Comparison of ENCODE assay signal across 28 cellular contexts in genomic region chr14:93991649-93992048, GRCh38. TPM values are rescaled to one million over a fixed set of nuclear protein-coding genes. Genes with fewer than 3 reads are reported as not detected.
"Had no signal": no experiment of that assay in that cellular context is flagged by ENCODE, and none has a peak within 500 bp of the region (broad histone marks: within the 10 kb centered on the region; RNA-seq: fewer than 3 reads in every experiment).

No MANE protein-coding gene starts in this region.

- FAIRE-seq: pancreas had no signal

- ATAC-seq: heart right ventricle; left lung; natural killer cell treated with Interleukin-12 subunit alpha and Interleukin-12 subunit beta and Interleukin-15 and Interleukin-18, amount 100 ng/mL, for 72 hours; pancreas; sciatic nerve had no signal

- H3K9me3 ChIP-seq: colonic mucosa, heart right ventricle, left lung, pancreas, prostate gland had no signal

- DNase-seq: caudate nucleus; colonic mucosa; effector CD8-positive, alpha-beta T cell; foreskin melanocyte; heart right ventricle; hypothalamus; islet precursor cell; left lung; mesenchymal stem cell; midbrain; occipital lobe; pancreas; retina; stimulated activated CD4-positive, alpha-beta T cell treated with anti-CD3 and anti-CD28 coated beads, Interleukin-2, amount 100 ng/mL, for 24 hours; stimulated activated CD4-positive, alpha-beta T cell treated with anti-CD3 and anti-CD28 coated beads, Interleukin-4, amount 100 ng/mL, for 4 hours; stimulated activated naive CD8-positive, alpha-beta T cell treated with anti-CD3 and anti-CD28 coated beads, Interleukin-15, Interleukin-2, amounts not matched to agents 100 U/mL and 50 U/mL, for 24 hours; trophoblast cell had no signal

- H3K4me3 ChIP-seq: colonic mucosa, heart right ventricle, left lung, lung, pancreas, prostate gland had no signal

- H3K9me3 Mint-ChIP-seq: natural killer cell treated with Interleukin-12 subunit alpha and Interleukin-12 subunit beta and Interleukin-15 and Interleukin-18, amount 100 ng/mL, for 72 hours had no signal

- H3K36me3 Mint-ChIP-seq: natural killer cell treated with Interleukin-12 subunit alpha and Interleukin-12 subunit beta and Interleukin-15 and Interleukin-18, amount 100 ng/mL, for 72 hours had no signal

- H3K4me3 Mint-ChIP-seq: natural killer cell treated with Interleukin-12 subunit alpha and Interleukin-12 subunit beta and Interleukin-15 and Interleukin-18, amount 100 ng/mL, for 72 hours had no signal

- H3K4me1 ChIP-seq: colonic mucosa, left lung, pancreas, prostate gland had no signal

- H3K27ac ChIP-seq: colonic mucosa, heart right ventricle, left lung, pancreas, prostate gland had no signal

- H3K36me3 ChIP-seq: colonic mucosa, heart right ventricle, left lung, pancreas, prostate gland had no signal

RNA-seq across cellular contexts. Expression of gene CCDC197, which starts 5.5 kb away (rescaled TPM):
- total RNA-seq: cerebellum; colonic mucosa; dermis microvascular lymphatic vessel endothelial cell; glomerular endothelial cell; left lung; lung; natural killer cell treated with Interleukin-12 subunit alpha and Interleukin-12 subunit beta and Interleukin-15 and Interleukin-18, amount 100 ng/mL, for 72 hours; occipital lobe; pancreas; prostate gland; sciatic nerve; skeletal muscle tissue; urinary bladder had no signal
- polyA plus RNA-seq: esophagus, lung, pancreas, thymus, urinary bladder had no signal

RNA-seq across cellular contexts. Expression of gene ASB2, which starts 15.3 kb away (rescaled TPM):
- total RNA-seq: dermis microvascular lymphatic vessel endothelial cell, occipital lobe had no signal
